Comparison of ENCODE assay signal across 21 cellular contexts in genomic region chr9:36319183-36319582, GRCh38.
DNase-seq lines count a peak whose midpoint lies in the region; ATAC-seq and TF ChIP-seq lines count a peak whose summit lies in the region.
"Had no signal": no experiment of that assay in that cellular context is flagged by ENCODE, and none has a peak within 500 bp of the region (broad histone marks: within the 10 kb centered on the region; RNA-seq: fewer than 3 reads in every experiment).

No MANE protein-coding gene starts in this region.

- CTCF ChIA-PET in activated CD4-positive, alpha-beta memory T cell treated with anti-CD3 and anti-CD28 coated beads for 36 hours (lab: Charles Lee), result interaction anchor here (3.2 kb wide), 1 partner anchor 10 kb away, joined by 13 read pairs; no protein-coding TSS in a partner anchor

- H3K9ac ChIP-seq in mucosa of rectum (ENCODE audit: low read depth in 1 of 2, low read length in 2 of 2), result peak overlapping the region; percentile 6 to 49
- H3K9ac ChIP-seq: GM23248, SK-N-SH had no signal

- POLR2A ChIA-PET in activated CD4-positive, alpha-beta memory T cell treated with anti-CD3 and anti-CD28 coated beads for 36 hours (lab: Charles Lee), result interaction anchor here (1.0 kb wide), 1 partner anchor 23 kb away, joined by 3 read pairs; no protein-coding TSS in a partner anchor

- DNase-seq in Peyer's patch (peak in 1 of 3 donors; percentile 51), epithelial cell of prostate (ENCODE audit: low read depth, low spot score) (no peak), type B pancreatic cell (ENCODE audit: extremely low spot score, unreplicated experiment) (no peak), NCI-H2227 (lab: John Stamatoyannopoulos, UW; ENCODE audit: unreplicated experiment) (no peak), NCI-H748 (lab: John Stamatoyannopoulos, UW; ENCODE audit: unreplicated experiment) (no peak)
- no peak for DNase-seq in activated CD4-positive, alpha-beta memory T cell treated with anti-CD3 and anti-CD28 coated beads for 36 hours
- DNase-seq: activated CD4-positive, CD25-positive, alpha-beta regulatory T cell; activated naive CD4-positive, alpha-beta T cell treated with anti-CD3 and anti-CD28 coated beads for 36 hours; activated T-cell treated with anti-CD3 and anti-CD28 coated beads, Interleukin-2, amount 50 U/mL, for 24 hours; DMS79 treated with DMSO at 0.1 percent for 48 hours; heart left ventricle; immature natural killer cell; MM.1S; NCI-H226; SK-N-SH; stimulated activated CD4-positive, alpha-beta T cell treated with anti-CD3 and anti-CD28 coated beads, Interleukin-1b, Interleukin-23, amount 100 ng/mL, for 48 hours had no signal

- peak overlapping the region; percentile 98 for H3K27ac Mint-ChIP-seq in type B pancreatic cell
- no peak overlapping the region for H3K27ac Mint-ChIP-seq in activated CD4-positive, alpha-beta memory T cell treated with anti-CD3 and anti-CD28 coated beads for 36 hours
- H3K27ac Mint-ChIP-seq: activated naive CD4-positive, alpha-beta T cell treated with anti-CD3 and anti-CD28 coated beads for 36 hours; activated T-cell treated with anti-CD3 and anti-CD28 coated beads, Interleukin-2, amount 50 U/mL, for 24 hours; immature natural killer cell; stimulated activated memory B cell treated with anti-CD40 and anti-IgM and Interleukin-4, amounts not matched to agents 10 μg/mL and 1 μg/mL and 100 μg/mL, for 72 hours had no signal

- H3K27me3 ChIP-seq in Peyer's patch (no peaks in the 10 kb centered on the region), mucosa of rectum (ENCODE audit: control insufficient read depth in 2 of 2, insufficient read depth in 2 of 2, low read length in 2 of 2) (no peaks in the 10 kb centered on the region)
- H3K27me3 ChIP-seq: ascending aorta, heart left ventricle had no signal

- no peak for TF ChIP-seq POLR2A in Peyer's patch (IDR thresholded peaks at IDR 0.05)

- peak overlapping the region in 3 of 4 donors; percentile 49 to 67 (median 49) for H3K27ac ChIP-seq in Peyer's patch
- H3K27ac ChIP-seq in epithelial cell of prostate, result peak overlapping the region; percentile 99
- H3K27ac ChIP-seq in mucosa of rectum (ENCODE audit: low read depth in 2 of 2, low read length in 2 of 2), result peak overlapping the region; percentile 87 to 92
- H3K27ac ChIP-seq: ascending aorta, GM23248, heart left ventricle had no signal

- H3K36me3 Mint-ChIP-seq in type B pancreatic cell, result peaks cover 3% of the 10 kb centered on the region
- H3K36me3 Mint-ChIP-seq in activated CD4-positive, alpha-beta memory T cell treated with anti-CD3 and anti-CD28 coated beads for 36 hours, result no peaks in the 10 kb centered on the region
- H3K36me3 Mint-ChIP-seq: immature natural killer cell; stimulated activated memory B cell treated with anti-CD40 and anti-IgM and Interleukin-4, amounts not matched to agents 10 μg/mL and 1 μg/mL and 100 μg/mL, for 72 hours had no signal

- no peak for TF ChIP-seq CTCF in Peyer's patch (IDR thresholded peaks at IDR 0.05)
- TF ChIP-seq CTCF in type B pancreatic cell (conservative IDR thresholded peaks at IDR 0.05), result no peak

- H3K4me3 ChIP-seq in Peyer's patch, result no peak overlapping the region
- peak overlapping the region in 1 of 2 donors; percentile 20 for H3K4me3 ChIP-seq in mucosa of rectum (ENCODE audit: low read length in 2 of 2)
- H3K4me3 ChIP-seq: ascending aorta, GM23248, heart left ventricle had no signal

- H3K9me3 ChIP-seq in Peyer's patch (no peaks in the 10 kb centered on the region), mucosa of rectum (ENCODE audit: control insufficient read depth in 2 of 2, low read length in 2 of 2) (no peaks in the 10 kb centered on the region)
- H3K9me3 ChIP-seq: ascending aorta, SK-N-SH had no signal

- H3K9me3 Mint-ChIP-seq in type B pancreatic cell, result peaks cover 13% of the 10 kb centered on the region
- H3K9me3 Mint-ChIP-seq in activated CD4-positive, alpha-beta memory T cell treated with anti-CD3 and anti-CD28 coated beads for 36 hours, result no peaks in the 10 kb centered on the region
- H3K9me3 Mint-ChIP-seq: activated naive CD4-positive, alpha-beta T cell treated with anti-CD3 and anti-CD28 coated beads for 36 hours; activated T-cell treated with anti-CD3 and anti-CD28 coated beads, Interleukin-2, amount 50 U/mL, for 24 hours; immature natural killer cell had no signal

- no peak overlapping the region for H3K4me3 Mint-ChIP-seq in type B pancreatic cell
- H3K4me3 Mint-ChIP-seq in activated CD4-positive, alpha-beta memory T cell treated with anti-CD3 and anti-CD28 coated beads for 36 hours, result no peak overlapping the region
- H3K4me3 Mint-ChIP-seq: activated naive CD4-positive, alpha-beta T cell treated with anti-CD3 and anti-CD28 coated beads for 36 hours; activated T-cell treated with anti-CD3 and anti-CD28 coated beads, Interleukin-2, amount 50 U/mL, for 24 hours; immature natural killer cell; stimulated activated memory B cell treated with anti-CD40 and anti-IgM and Interleukin-4, amounts not matched to agents 10 μg/mL and 1 μg/mL and 100 μg/mL, for 72 hours had no signal

- no peaks in the 10 kb centered on the region for H3K27me3 Mint-ChIP-seq in type B pancreatic cell
- H3K27me3 Mint-ChIP-seq in activated CD4-positive, alpha-beta memory T cell treated with anti-CD3 and anti-CD28 coated beads for 36 hours, result peaks cover 2% of the 10 kb centered on the region

- peaks cover 14% of the 10 kb centered on the region for H3K4me1 Mint-ChIP-seq in type B pancreatic cell (ENCODE audit: unreplicated experiment)
- peaks cover 7% of the 10 kb centered on the region for H3K4me1 Mint-ChIP-seq in activated CD4-positive, alpha-beta memory T cell treated with anti-CD3 and anti-CD28 coated beads for 36 hours (ENCODE audit: low read depth)
- H3K4me1 Mint-ChIP-seq: stimulated activated memory B cell treated with anti-CD40 and anti-IgM and Interleukin-4, amounts not matched to agents 10 μg/mL and 1 μg/mL and 100 μg/mL, for 72 hours had no signal

- peaks cover 0 to 5% (median 0%) of the 10 kb centered on the region in 4 donors for H3K4me1 ChIP-seq in Peyer's patch
- H3K4me1 ChIP-seq in mucosa of rectum (ENCODE audit: control insufficient read depth in 2 of 2, insufficient read depth in 2 of 2, low read length in 2 of 2), result peaks cover 32 to 44% of the 10 kb centered on the region in 2 donors
- H3K4me1 ChIP-seq: ascending aorta had no signal

- no peaks in the 10 kb centered on the region for H3K36me3 ChIP-seq in Peyer's patch
- H3K36me3 ChIP-seq in mucosa of rectum (ENCODE audit: control insufficient read depth in 2 of 2, insufficient read depth in 2 of 2, low read length in 2 of 2), result no peaks in the 10 kb centered on the region
- H3K36me3 ChIP-seq: ascending aorta, heart left ventricle had no signal

- intact Hi-C loops in activated CD4-positive, alpha-beta memory T cell treated with anti-CD3 and anti-CD28 coated beads for 36 hours (cut with micrococcal nuclease), result no loop called here

- no peak for ATAC-seq in HG02884 (IDR thresholded peaks at IDR 0.05; ENCODE audit: unreplicated experiment)
- ATAC-seq: heart left ventricle; stimulated activated memory B cell treated with anti-CD40 and anti-IgM and Interleukin-4, amounts not matched to agents 10 μg/mL and 1 μg/mL and 100 μg/mL, for 72 hours had no signal

Comparison
In these comparisons a context has a peak if more than half of its experiments do, and no peak if none do; other contexts are left out.
1. H3K27ac ChIP-seq: peak in every context shown above with its lines; median percentile 99 in epithelial cell of prostate; 90 in mucosa of rectum; 49 in Peyer's patch.